Comparison of ENCODE assay signal across 4 cellular contexts in the genomic region with DNA sequence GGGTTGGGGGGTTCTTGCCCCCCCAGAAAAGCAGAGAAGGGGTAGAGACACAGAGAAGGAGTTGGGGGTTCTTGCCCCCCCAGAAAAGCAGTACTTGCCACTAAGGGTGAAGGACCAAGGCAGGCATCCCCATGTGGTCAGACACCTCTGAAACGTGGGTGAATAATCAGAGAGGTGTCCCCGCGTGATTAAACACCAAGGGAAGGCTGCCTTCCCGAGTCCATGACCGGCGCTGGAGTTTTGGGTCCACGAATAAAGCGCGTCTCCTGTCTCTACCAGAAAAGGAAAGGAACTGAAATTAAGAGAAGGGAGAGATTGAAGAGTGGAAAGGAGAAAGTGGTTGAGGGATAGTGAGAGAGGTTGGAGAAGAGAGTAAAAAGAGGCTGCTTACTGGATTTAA. TPM values are rescaled to one million over a fixed set of nuclear protein-coding genes. Genes with fewer than 3 reads are reported as not detected.
"Had no signal": no experiment of that assay in that cellular context is flagged by ENCODE, and none has a peak within 500 bp of the region (broad histone marks: within the 10 kb centered on the region; RNA-seq: fewer than 3 reads in every experiment).

No MANE protein-coding gene starts in this region.

RNA-seq across cellular contexts. Expression of gene NCR1, which starts 6.3 kb away (rescaled TPM):
- total RNA-seq: GM23248, HT-29 had no signal
- polyA plus RNA-seq: GM23248 had no signal

RNA-seq across cellular contexts. Expression of gene FCAR, which starts 25.6 kb away (rescaled TPM):
- total RNA-seq: GM23248, H4, H7, HT-29 had no signal
- polyA plus RNA-seq: GM23248 had no signal

RNA-seq across cellular contexts. Expression of gene NLRP7, which starts 47.7 kb away (rescaled TPM):
- total RNA-seq: GM23248, H4, HT-29 had no signal
- polyA plus RNA-seq: GM23248 had no signal

RNA-seq across cellular contexts. Expression of gene KIR3DL2, which starts 49.4 kb away (rescaled TPM):
- total RNA-seq: GM23248, H4, H7, HT-29 had no signal
- polyA plus RNA-seq: GM23248 had no signal
